In the genomic region with DNA sequence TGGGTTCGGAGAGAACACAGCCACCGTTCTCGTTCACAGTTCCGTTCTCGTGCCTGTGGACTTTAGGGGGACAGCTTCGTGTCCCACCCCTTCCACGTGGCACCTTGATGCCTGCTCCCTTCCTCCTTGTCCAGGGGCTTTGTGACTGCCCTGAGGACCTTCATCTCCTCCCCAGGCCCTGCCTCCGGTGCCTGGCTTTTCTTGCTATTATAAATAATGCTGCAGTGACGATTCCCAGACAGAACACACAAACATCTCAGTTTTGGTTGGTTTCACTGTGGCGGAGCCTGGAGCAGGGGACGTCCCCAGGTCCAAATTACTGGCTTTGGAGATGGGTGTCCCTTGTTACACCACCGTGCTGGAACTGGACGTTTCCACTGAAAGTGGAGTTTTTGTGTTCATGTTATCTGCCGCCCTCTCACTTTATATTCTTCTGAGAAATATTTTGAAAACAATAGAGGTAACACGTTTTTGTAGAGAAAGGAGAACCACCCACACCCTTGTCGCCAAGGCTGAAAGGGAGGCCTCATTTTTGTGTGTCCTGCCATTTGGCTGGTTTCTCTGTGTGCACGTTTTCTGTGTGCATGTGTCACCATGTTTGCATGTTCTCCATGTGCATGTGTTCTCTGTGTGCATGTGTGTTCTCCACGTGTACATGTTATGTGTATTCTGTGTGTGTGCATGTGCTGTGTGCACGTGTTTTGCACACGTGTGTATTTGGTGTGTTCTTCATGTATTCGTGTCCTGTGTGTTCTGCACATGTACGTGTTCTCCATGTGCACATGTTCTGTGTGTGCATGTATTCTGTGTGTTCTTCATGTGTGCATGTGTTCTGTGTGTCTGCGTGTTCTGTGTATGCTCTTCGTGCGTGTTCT, we compare ENCODE assay signal across 11 cellular contexts. TPM values are rescaled to one million over a fixed set of nuclear protein-coding genes. Genes with fewer than 3 reads are reported as not detected.
DNase-seq lines count a peak whose midpoint lies in the region; ATAC-seq and TF ChIP-seq lines count a peak whose summit lies in the region.
"Had no signal": no experiment of that assay in that cellular context is flagged by ENCODE, and none has a peak within 500 bp of the region (broad histone marks: within the 10 kb centered on the region; RNA-seq: fewer than 3 reads in every experiment).

No MANE protein-coding gene starts in this region.

- intact Hi-C loops in left ventricle myocardium superior (cut with micrococcal nuclease): no loop called here

- H3K4me3 ChIP-seq in BLaER1 (peak overlapping the region; percentile 27; the same call in 1 of the 2 replicates), adipocyte (ENCODE audit: low read length) (peak overlapping the region; percentile 37), retinal pigment epithelial cell (ENCODE audit: low read length) (peak overlapping the region; percentile 19)

- no peak for TF ChIP-seq CTCF in retinal pigment epithelial cell (conservative IDR thresholded peaks at IDR 0.05; ENCODE audit: low read depth, low read length)

- H3K36me3 ChIP-seq in BLaER1 (peaks cover 5% of the 10 kb centered on the region; the same call in 1 of the 2 replicates), adipocyte (ENCODE audit: control insufficient read depth, insufficient read depth, low read length, severe bottlenecking) (no peaks in the 10 kb centered on the region)

- no peaks in the 10 kb centered on the region for H3K27me3 ChIP-seq in BLaER1
- peaks cover 4% of the 10 kb centered on the region for H3K27me3 ChIP-seq in adipocyte (replicated peaks; ENCODE audit: control insufficient read depth, insufficient read depth, low read length)

- H3K4me1 ChIP-seq in BLaER1 (peaks cover 81% of the 10 kb centered on the region), adipocyte (ENCODE audit: control insufficient read depth, insufficient read depth, low read length) (peaks cover 20% of the 10 kb centered on the region)

- ATAC-seq in left ventricle myocardium superior (no peak), GM21515 (IDR thresholded peaks at IDR 0.05; ENCODE audit: unreplicated experiment) (no peak), HG03442 (IDR thresholded peaks at IDR 0.05; ENCODE audit: unreplicated experiment) (no peak), HG02798 (IDR thresholded peaks at IDR 0.05; ENCODE audit: poor library complexity, unreplicated experiment) (no peak)

- H3K9ac ChIP-seq in BLaER1 (peak overlapping the region; percentile 56; the same call in 1 of the 2 replicates), adipocyte (ENCODE audit: low read length) (peak overlapping the region; percentile 37)

- peaks cover 24% of the 10 kb centered on the region for H4K20me1 ChIP-seq in BLaER1

- DNase-seq in adipocyte (ENCODE audit: low read depth) (no peak), left ventricle myocardium superior (peak; percentile 9), retinal pigment epithelial cell (ENCODE audit: low read depth) (no peak), NCI-H2196 treated with DMSO at 0.1 percent for 48 hours (lab: John Stamatoyannopoulos, UW; ENCODE audit: unreplicated experiment) (no peak)
- DNase-seq: effector CD4-positive, alpha-beta T cell; retina; T1000 had no signal

- peak overlapping the region; percentile 67 for H3K27ac ChIP-seq in BLaER1

- peak overlapping the region; percentile 96 for H3K4me2 ChIP-seq in BLaER1

- H3K9me3 ChIP-seq in BLaER1 (no peaks in the 10 kb centered on the region), adipocyte (ENCODE audit: control insufficient read depth, low read length) (no peaks in the 10 kb centered on the region)

RNA-seq across cellular contexts. Expression of gene WNK2, which starts 24.2 kb away (rescaled TPM):
- total RNA-seq in left ventricle myocardium superior: 250 TPM
